9 cellular contexts compared by ENCODE assay signal in genomic region chr3:172402090-172402489, GRCh38. TPM values are rescaled to one million over a fixed set of nuclear protein-coding genes. Genes with fewer than 3 reads are reported as not detected.
"Had no signal": no experiment of that assay in that cellular context is flagged by ENCODE, and none has a peak within 500 bp of the region (broad histone marks: within the 10 kb centered on the region; RNA-seq: fewer than 3 reads in every experiment).

No MANE protein-coding gene starts in this region.

- H3K27me3 Mint-ChIP-seq: IgD-negative memory B cell had no signal

- DNase-seq: IMR-90, KBM-7 had no signal

- H3K9ac ChIP-seq: KMS-11 had no signal

- H3K4me3 ChIP-seq: K562 had no signal

- H3K27ac Mint-ChIP-seq: IgD-negative memory B cell had no signal

- H3K4me3 Mint-ChIP-seq: IgD-negative memory B cell had no signal

- FAIRE-seq: HTR-8/SVneo, K562 had no signal

- H3K27ac ChIP-seq: HL-60, KMS-11 had no signal

- H3K4me2 ChIP-seq: KMS-11 had no signal

- H3K4me1 Mint-ChIP-seq: IgD-negative memory B cell had no signal

- ATAC-seq: K562 had no signal

RNA-seq across cellular contexts. Expression of gene GHSR, which starts 46.2 kb away (rescaled TPM):
- total RNA-seq: HT-29, HT1080, IMR-90, K562 had no signal
- polyA plus RNA-seq: IgD-negative memory B cell, IMR-90, K562 had no signal
